34 cellular contexts compared by ENCODE assay signal in genomic region chr7:150908173-150908572, GRCh38. TPM values are rescaled to one million over a fixed set of nuclear protein-coding genes. Genes with fewer than 3 reads are reported as not detected.
A peak's percentile ranks its signal among the peaks of the same experiment; 100 is the strongest.
DNase-seq lines count a peak whose midpoint lies in the region; ATAC-seq, FAIRE-seq and TF ChIP-seq lines count a peak whose summit lies in the region.
"Had no signal": no experiment of that assay in that cellular context is flagged by ENCODE, and none has a peak within 500 bp of the region (broad histone marks: within the 10 kb centered on the region; RNA-seq: fewer than 3 reads in every experiment).

No MANE protein-coding gene starts in this region.

- H3K79me2 ChIP-seq in K562 (ENCODE audit: control insufficient read depth, insufficient read depth, low read length), result no peaks in the 10 kb centered on the region

- no peaks in the 10 kb centered on the region for H3K9me3 ChIP-seq in K562 (replicated peaks; ENCODE audit: control insufficient read depth, insufficient read depth, low read depth, low read length)
- H3K9me3 ChIP-seq: A549; BE2C; BLaER1; BLaER1 treated with 17β-estradiol and CSF1 and Interleukin-3, amounts not matched to agents 10 nM and 100 nM; Caco-2 had no signal

- FAIRE-seq in K562 (lab: Jason Lieb, UNC), result no peak
- FAIRE-seq: A204.1, A549, D721Med had no signal

- TF ChIP-seq CTCF in K562 (IDR thresholded peaks at IDR 0.05 in 2 of 3, conservative IDR thresholded peaks at IDR 0.05 in 1 of 3; ENCODE audit: insufficient read depth in 2 of 3, low read depth in 1 of 3, low read length in 3 of 3), result no peak

- no peak for TF ChIP-seq RAD21 in K562 (CRISPR knock-in tag; conservative IDR thresholded peaks at IDR 0.05 in 1 of 2, IDR thresholded peaks at IDR 0.05 in 1 of 2)

- H3K36me3 ChIP-seq in K562 (ENCODE audit: control insufficient read depth, insufficient read depth, low read length), result no peaks in the 10 kb centered on the region
- H3K36me3 ChIP-seq: BE2C; BLaER1; BLaER1 treated with 17β-estradiol and CSF1 and Interleukin-3, amounts not matched to agents 10 nM and 100 nM had no signal

- no peak overlapping the region for H2AFZ ChIP-seq in K562 (ENCODE audit: low read depth, low read length)

- BruUV-seq in K562 (replicated peaks; lab: Mats Ljungman, UMichigan), result no TSS peak

- intact Hi-C loops in K562 (cut with micrococcal nuclease) (no loop called here), head of caudate nucleus (cut with DNase I) (no loop called here)

- WGBS in K562 (ENCODE audit: insufficient coverage, low coverage, missing lambda C conversion rate), result 19% methylated on average over 2 of the region's 2 CpGs

- no peak overlapping the region for H3K9ac ChIP-seq in K562 (ENCODE audit: insufficient read depth in 1 of 2, low read depth in 2 of 2, low read length in 2 of 2)
- H3K9ac ChIP-seq: BLaER1; BLaER1 treated with 17β-estradiol and CSF1 and Interleukin-3, amounts not matched to agents 10 nM and 100 nM had no signal

- H3K4me1 ChIP-seq in K562 (replicated peaks in 1 of 2; ENCODE audit: control insufficient read depth in 2 of 2, insufficient read depth in 2 of 2, low read length in 2 of 2), result peaks cover 5% of the 10 kb centered on the region in 2 experiments; a peak in 4 of 5 replicates
- H3K4me1 ChIP-seq: A549, BE2C, Caco-2 had no signal

- in situ Hi-C loops in K562 (cut with MboI), result no loop called here

- H4K20me1 ChIP-seq in K562 (replicated peaks; ENCODE audit: control insufficient read depth, insufficient read depth, low read length), result no peaks in the 10 kb centered on the region
- H4K20me1 ChIP-seq: BLaER1; BLaER1 treated with 17β-estradiol and CSF1 and Interleukin-3, amounts not matched to agents 10 nM and 100 nM had no signal

- TF ChIP-seq POLR2A in K562 (conservative IDR thresholded peaks at IDR 0.05), result no peak

- ATAC-seq in K562, result no peak
- ATAC-seq: A549; CD8-positive, alpha-beta T cell had no signal

- no peaks in the 10 kb centered on the region for H3K9me1 ChIP-seq in K562 (ENCODE audit: control insufficient read depth, insufficient read depth, low read length)

- CTCF ChIA-PET in K562 (lab: Yijun Ruan, JAX; ENCODE audit: low intra/inter-chr PET ratio), result no interaction called here

- H3K4me2 ChIP-seq in K562 (ENCODE audit: insufficient read depth, low read length), result no peak overlapping the region
- H3K4me2 ChIP-seq: A549 had no signal

- POLR2A ChIA-PET in K562 (lab: Yijun Ruan, JAX), result interaction anchor here (0.9 to 1.3 kb wide), 2 partner anchors 7 to 12 kb away, joined by 4 to 5 read pairs; no protein-coding TSS in a partner anchor

- no peak overlapping the region for H3K4me3 ChIP-seq in K562
- H3K4me3 ChIP-seq: A549; BLaER1; BLaER1 treated with 17β-estradiol and CSF1 and Interleukin-3, amounts not matched to agents 10 nM and 100 nM had no signal

- TF ChIP-seq EP300 in K562 (IDR thresholded peaks at IDR 0.05; ENCODE audit: low read length), result no peak

- DNase-seq in K562 (ENCODE audit: extremely low read depth in 1 of 4, low spot score in 3 of 4) (no peak), head of caudate nucleus (no peak)
- DNase-seq: 8988T; ACHN; AML-193; BE2C; C1 segment of cervical spinal cord; Caco-2; Calu3; CD4-positive, alpha-beta memory T cell; CD4-positive, alpha-beta T cell; CD4-positive, CD25-positive, alpha-beta regulatory T cell; CD8-positive, alpha-beta memory T cell; CD8-positive, alpha-beta T cell; COR-L47; DMS 273 treated with DMSO at 0.1 percent for 48 hours; DMS153; DMS53; DMS79; DMS79 treated with DMSO at 0.1 percent for 48 hours; DND-41; EL had no signal

- H3K27me3 ChIP-seq in K562 (ENCODE audit: control insufficient read depth in 2 of 2, insufficient read depth in 2 of 2, low read length in 2 of 2), result peaks cover 2 to 20% of the 10 kb centered on the region in 2 experiments; a peak in 2 of 5 replicates
- H3K27me3 ChIP-seq: BE2C; BLaER1; BLaER1 treated with 17β-estradiol and CSF1 and Interleukin-3, amounts not matched to agents 10 nM and 100 nM had no signal

- H3K27ac ChIP-seq in K562 (ENCODE audit: extremely low read depth, low read depth, low read length), result no peak overlapping the region
- H3K27ac ChIP-seq: 22Rv1; A549; BLaER1; BLaER1 treated with 17β-estradiol and CSF1 and Interleukin-3, amounts not matched to agents 10 nM and 100 nM; C4-2B had no signal

TF ChIP-seq in K562, 482 proteins besides CTCF, POLR2A, EP300 and RAD21:
- TF ChIP-seq ZNF316 (IDR thresholded peaks at IDR 0.05) (peak; percentile 87), C11orf30 (IDR thresholded peaks at IDR 0.05; ENCODE audit: low read depth) (peak; percentile 52; the same call in 1 of the 2 replicates), U2AF1 (optimal IDR thresholded peaks at IDR 0.05; ENCODE audit: low read depth, low read length) (no peak)
TF ChIP-seq in K562: peak in this region for 2.

RNA-seq across cellular contexts. Expression of gene AOC1, which starts 55.9 kb away (rescaled TPM):
- not detected in 2 replicates for total RNA-seq in K562 (2011; cell fraction: chromatin; rRNA removed; ENCODE audit: low replicate concordance)
- total RNA-seq in K562 (2011; cell fraction: nucleolus; rRNA removed), result not detected in 2 replicates
- total RNA-seq in K562 (2011; cell fraction: nucleoplasm; rRNA removed), result not detected in 2 replicates
- total RNA-seq in K562 (2014; rRNA removed) (not detected in 2 replicates), K562 (2014; rRNA removed; fragmentation: Illumina TruSeq; extraction: Trizol) (not detected in 2 replicates), K562 (2015; rRNA removed; fragmentation: Illumina TruSeq; extraction: Trizol) (not detected in 2 replicates), K562 (2021) (not detected in 2 replicates)
- polyA plus RNA-seq in K562 (2011; rRNA removed) (not detected in 2 replicates), K562 (2014; fragmentation: Illumina TruSeq; extraction: Trizol) (not detected in 2 replicates), K562 (2014; fragmentation: Nextera tagmentation; extraction: Ambion mirVana) (not detected), K562 (2014; rRNA removed) (not detected in 2 replicates)
- not detected in 2 replicates for polyA plus RNA-seq in K562 (2011; cell fraction: cytosol; rRNA removed)
- polyA plus RNA-seq in K562 (2011; cell fraction: nucleus; rRNA removed), result not detected in 2 replicates
- polyA plus RNA-seq in K562 (2012), result not detected in 2 replicates
- not detected in 2 replicates for polyA minus RNA-seq in K562 (2011; rRNA and poly(A)+ RNA removed)
- not detected in 2 replicates for polyA minus RNA-seq in K562 (2011; cell fraction: cytosol; rRNA and poly(A)+ RNA removed)
- polyA minus RNA-seq in K562 (2011; cell fraction: nucleus; rRNA and poly(A)+ RNA removed), result not detected in 2 replicates
- total RNA-seq: A172; A673; B cell; CD4-positive, alpha-beta memory T cell; CD4-positive, alpha-beta T cell; CD4-positive, CD25-positive, alpha-beta regulatory T cell; CD8-positive, alpha-beta memory T cell; CD8-positive, alpha-beta T cell had no signal
- polyA plus RNA-seq: A549; AG04450; BJ; CD4-positive, alpha-beta memory T cell; CD4-positive, CD25-positive, alpha-beta regulatory T cell; CD8-positive, alpha-beta memory T cell had no signal
